Comparison of ENCODE assay signal across 9 cellular contexts in the genomic region with DNA sequence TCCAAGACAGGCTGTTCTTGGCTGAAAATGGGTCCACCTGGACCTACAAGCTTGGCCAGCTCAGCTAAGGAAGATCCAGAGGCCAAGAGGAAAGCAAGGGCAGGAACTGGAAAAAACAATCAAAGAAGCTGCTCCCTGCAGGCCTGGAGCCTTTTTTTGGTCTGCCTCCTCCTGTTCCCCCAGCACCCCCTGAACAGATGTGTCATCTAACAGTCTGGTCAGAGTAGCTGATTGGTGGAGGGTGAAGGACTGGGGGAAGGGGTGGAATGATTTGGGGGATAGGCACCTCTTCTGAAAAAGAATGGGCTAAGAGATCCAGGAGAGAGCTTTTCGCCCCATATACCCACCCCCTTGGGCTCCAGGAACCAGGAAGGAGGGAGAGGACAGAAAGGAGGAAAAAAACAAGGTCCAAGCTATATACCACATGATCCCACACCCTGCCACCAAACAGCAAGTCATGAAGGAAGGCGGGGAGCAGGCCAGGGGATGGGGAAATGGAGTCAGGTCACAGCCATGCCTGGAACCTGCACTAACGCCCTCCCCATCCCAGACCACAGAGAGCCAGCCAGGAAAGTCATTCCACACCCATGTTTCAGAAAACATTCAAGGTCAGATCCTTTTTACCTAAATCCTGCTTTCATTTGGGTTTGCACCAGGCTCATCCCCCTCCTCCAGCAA. TPM values are rescaled to one million over a fixed set of nuclear protein-coding genes. Genes with fewer than 3 reads are reported as not detected.
DNase-seq lines count a peak whose midpoint lies in the region; ATAC-seq and TF ChIP-seq lines count a peak whose summit lies in the region.
"Had no signal": no experiment of that assay in that cellular context is flagged by ENCODE, and none has a peak within 500 bp of the region (broad histone marks: within the 10 kb centered on the region; RNA-seq: fewer than 3 reads in every experiment).

No MANE protein-coding gene starts in this region.

- 53 to 63% methylated on average over 2 of the region's 3 CpGs for WGBS in esophagus squamous epithelium, 2 donors

- ATAC-seq in CD8-positive, alpha-beta T cell: no peak
- no peak for ATAC-seq in HG02970 (IDR thresholded peaks at IDR 0.05; ENCODE audit: low FRiP score, unreplicated experiment)

- intact Hi-C loops in CD8-positive, alpha-beta T cell (cut with DNase I, micrococcal nuclease): loop anchor here in 1 of 2 experiments (1.0 kb wide), 1 partner anchor 38 kb away; no protein-coding TSS in a partner anchor
- intact Hi-C loops in esophagus squamous epithelium (cut with DNase I): no loop called here

- no peaks in the 10 kb centered on the region for H3K9me3 ChIP-seq in CD8-positive, alpha-beta T cell (ENCODE audit: low read length)
- H3K9me3 ChIP-seq in esophagus squamous epithelium: no peaks in the 10 kb centered on the region

- peaks cover 22% of the 10 kb centered on the region for H3K4me1 Mint-ChIP-seq in CD8-positive, alpha-beta T cell (ENCODE audit: low read depth)
- peaks cover 45% of the 10 kb centered on the region for H3K4me1 Mint-ChIP-seq in osteocyte (ENCODE audit: unreplicated experiment)

- H3K27me3 ChIP-seq in CD8-positive, alpha-beta T cell (ENCODE audit: insufficient read depth, low read length): no peaks in the 10 kb centered on the region
- H3K27me3 ChIP-seq in esophagus squamous epithelium: no peaks in the 10 kb centered on the region

- peaks cover 15% of the 10 kb centered on the region for H3K4me1 ChIP-seq in CD8-positive, alpha-beta T cell (ENCODE audit: insufficient read depth, low read length)
- peaks cover 31 to 72% (median 34%) of the 10 kb centered on the region in 3 donors for H3K4me1 ChIP-seq in esophagus squamous epithelium

- no peak overlapping the region for H3K4me3 ChIP-seq in CD8-positive, alpha-beta T cell (ENCODE audit: low read depth, low read length)
- peak overlapping the region; percentile 70 to 91 (median 82) for H3K4me3 ChIP-seq in esophagus squamous epithelium

- H3K27me3 Mint-ChIP-seq in CD8-positive, alpha-beta T cell (ENCODE audit: low read depth): no peaks in the 10 kb centered on the region
- no peaks in the 10 kb centered on the region for H3K27me3 Mint-ChIP-seq in osteocyte (ENCODE audit: unreplicated experiment)

- no peak for TF ChIP-seq POLR2A in esophagus squamous epithelium (IDR thresholded peaks at IDR 0.05)

- no peak overlapping the region for H3K27ac Mint-ChIP-seq in CD8-positive, alpha-beta T cell
- peak overlapping the region; percentile 87 for H3K27ac Mint-ChIP-seq in osteocyte (ENCODE audit: unreplicated experiment)

- H3K9me3 Mint-ChIP-seq in CD8-positive, alpha-beta T cell: no peaks in the 10 kb centered on the region
- no peaks in the 10 kb centered on the region for H3K9me3 Mint-ChIP-seq in osteocyte (ENCODE audit: unreplicated experiment)

- TF ChIP-seq CTCF in CD8-positive, alpha-beta T cell (IDR thresholded peaks at IDR 0.05): no peak
- TF ChIP-seq CTCF in esophagus squamous epithelium (IDR thresholded peaks at IDR 0.05) (no peak), osteocyte (IDR thresholded peaks at IDR 0.05) (no peak)

- POLR2A ChIA-PET in CD8-positive, alpha-beta T cell (lab: Charles Lee): no interaction called here

- no peak overlapping the region for H3K27ac ChIP-seq in CD8-positive, alpha-beta T cell (ENCODE audit: low read depth, low read length)
- H3K27ac ChIP-seq in esophagus squamous epithelium (peak overlapping the region in 3 of 4 donors; percentile 90 to 96 (median 94)), substantia nigra (ENCODE audit: low read depth, low read length, poor library complexity, severe bottlenecking) (no peak overlapping the region)

- peak overlapping the region; percentile 22 for H3K4me3 Mint-ChIP-seq in CD8-positive, alpha-beta T cell
- peak overlapping the region; percentile 83 for H3K4me3 Mint-ChIP-seq in osteocyte (ENCODE audit: unreplicated experiment)

- CTCF ChIA-PET in CD8-positive, alpha-beta T cell (lab: Charles Lee): interaction anchor here (0.7 to 2.4 kb wide), 2 partner anchors 17 to 25 kb away, joined by 3 to 13 read pairs; no protein-coding TSS in a partner anchor

- no peak for DNase-seq in CD8-positive, alpha-beta T cell
- DNase-seq in RKO (ENCODE audit: low spot score) (peak; percentile 66), esophagus squamous epithelium (lab: John Stamatoyannopoulos, UW) (no peak), osteocyte (ENCODE audit: extremely low spot score, unreplicated experiment) (no peak), DMS79 treated with DMSO at 0.1 percent for 48 hours (lab: John Stamatoyannopoulos, UW) (no peak), substantia nigra (lab: John Stamatoyannopoulos, UW) (no peak), GF-D8 (lab: John Stamatoyannopoulos, UW) (no peak)
- DNase-seq: NCI-H2081 had no signal

- no peaks in the 10 kb centered on the region for H3K36me3 Mint-ChIP-seq in CD8-positive, alpha-beta T cell
- no peaks in the 10 kb centered on the region for H3K36me3 Mint-ChIP-seq in osteocyte (ENCODE audit: unreplicated experiment)

- no peaks in the 10 kb centered on the region for H3K36me3 ChIP-seq in CD8-positive, alpha-beta T cell (ENCODE audit: insufficient read depth, low read length)
- no peaks in the 10 kb centered on the region for H3K36me3 ChIP-seq in esophagus squamous epithelium

RNA-seq across cellular contexts. Expression of gene RAB11FIP5, which starts 2.0 kb away (rescaled TPM):
- total RNA-seq in CD8-positive, alpha-beta T cell: 10 to 100 TPM in 1 of 2 experiments, 1 to 10 TPM in 1; 4.7 to 10.7 TPM
- total RNA-seq in esophagus squamous epithelium (10 to 100 TPM; 12.2 to 19.6 (median 16.6) TPM), osteocyte (30.8 and 35.5 TPM in 2 replicates)

RNA-seq across cellular contexts. Expression of gene SFXN5, which starts 39.2 kb away (rescaled TPM):
- total RNA-seq in CD8-positive, alpha-beta T cell: 1 to 10 TPM; 6.1 to 9.3 TPM
- total RNA-seq in esophagus squamous epithelium: 10 to 100 TPM in 3 of 4 donors, 1 to 10 TPM in 1; 4.2 to 16.4 (median 12.7) TPM
- 9.8 and 12.7 TPM in 2 replicates for total RNA-seq in osteocyte

Comparison
In these comparisons a context has a peak if more than half of its experiments do, and no peak if none do; other contexts are left out.
1. H3K27ac ChIP-seq: peak in esophagus squamous epithelium (3 of 4); none in CD8-positive, alpha-beta T cell (single experiment) and substantia nigra (single experiment).